In the genomic region with DNA sequence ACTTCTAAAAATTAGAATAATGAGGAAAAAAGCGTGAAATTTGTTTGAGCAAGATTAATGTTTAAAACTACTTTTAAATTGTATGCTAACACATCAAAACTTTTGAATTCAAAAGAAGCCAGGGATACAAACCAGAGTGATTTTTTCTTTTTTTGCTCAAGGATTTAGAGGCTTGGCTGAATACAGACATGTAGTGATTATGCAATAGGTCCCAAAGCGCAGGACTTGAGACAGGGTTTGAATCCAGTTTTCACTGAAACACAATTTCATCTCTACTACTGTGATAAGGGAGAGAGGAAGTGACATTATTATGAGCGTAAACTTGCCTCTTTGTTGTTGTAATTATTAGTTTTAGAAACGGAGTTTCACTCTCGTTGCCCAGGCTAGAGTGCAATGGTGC, we compare ENCODE assay signal across 2 cellular contexts.
TF ChIP-seq lines count a peak whose summit lies in the region.

No MANE protein-coding gene starts in this region.

TF ChIP-seq in HepG2, 621 proteins besides CTCF, POLR2A, EP300 and RAD21:
- TF ChIP-seq ZNF280B (CRISPR knock-in tag; IDR thresholded peaks at IDR 0.05; ENCODE audit: borderline replicate concordance) (no peak), ZNF256 (CRISPR knock-in tag; conservative IDR thresholded peaks at IDR 0.05) (no peak), ZFP41 (CRISPR knock-in tag; IDR thresholded peaks at IDR 0.05; ENCODE audit: borderline replicate concordance) (no peak), CEBPG (CRISPR knock-in tag; IDR thresholded peaks at IDR 0.05) (peak; percentile 48; the same call in 1 of the 2 replicates), CEBPB (IDR thresholded peaks at IDR 0.05; ENCODE audit: borderline replicate concordance, low read depth, low read length) (peak; percentile 91)

TF ChIP-seq in K562, 482 proteins besides CTCF, POLR2A, EP300 and RAD21:
- no peak for TF ChIP-seq ZNF184 (CRISPR knock-in tag; IDR thresholded peaks at IDR 0.05)
- no peak for TF ChIP-seq TBL1XR1 (IDR thresholded peaks at IDR 0.05; ENCODE audit: low read length in 2 of 2)
- no peak for TF ChIP-seq BRD9 (IDR thresholded peaks at IDR 0.05; ENCODE audit: low read depth, partially characterized antibody)
- TF ChIP-seq SRSF3 (IDR thresholded peaks at IDR 0.05; ENCODE audit: insufficient read depth, low read length), result no peak
- TF ChIP-seq CEBPG (CRISPR knock-in tag; IDR thresholded peaks at IDR 0.05), result no peak
- peak; percentile 61 to 97 for TF ChIP-seq CEBPG (tag; conservative IDR thresholded peaks at IDR 0.05 in 1 of 2, IDR thresholded peaks at IDR 0.05 in 1 of 2)
- no peak for TF ChIP-seq MXI1 (IDR thresholded peaks at IDR 0.05; ENCODE audit: low read depth, low read length)
- TF ChIP-seq HDAC1 (IDR thresholded peaks at IDR 0.05), result no peak
- TF ChIP-seq ATF3 (IDR thresholded peaks at IDR 0.05), result peak; percentile 18; the same call in 1 of the 2 replicates
- TF ChIP-seq ATF3 (CRISPR knock-in tag; conservative IDR thresholded peaks at IDR 0.05), result no peak
- TF ChIP-seq ZNF408 (CRISPR knock-in tag; IDR thresholded peaks at IDR 0.05; ENCODE audit: low read depth), result no peak
- no peak for TF ChIP-seq KLF16 (IDR thresholded peaks at IDR 0.05)
- no peak for TF ChIP-seq C11orf30 (IDR thresholded peaks at IDR 0.05; ENCODE audit: low read depth)
- TF ChIP-seq KAT8 (IDR thresholded peaks at IDR 0.05; ENCODE audit: low read depth), result no peak
- TF ChIP-seq PML (IDR thresholded peaks at IDR 0.05; ENCODE audit: low read length), result no peak
- TF ChIP-seq NFYB (IDR thresholded peaks at IDR 0.05; ENCODE audit: extremely low read depth, insufficient read length), result no peak
- TF ChIP-seq, protein P1, sequence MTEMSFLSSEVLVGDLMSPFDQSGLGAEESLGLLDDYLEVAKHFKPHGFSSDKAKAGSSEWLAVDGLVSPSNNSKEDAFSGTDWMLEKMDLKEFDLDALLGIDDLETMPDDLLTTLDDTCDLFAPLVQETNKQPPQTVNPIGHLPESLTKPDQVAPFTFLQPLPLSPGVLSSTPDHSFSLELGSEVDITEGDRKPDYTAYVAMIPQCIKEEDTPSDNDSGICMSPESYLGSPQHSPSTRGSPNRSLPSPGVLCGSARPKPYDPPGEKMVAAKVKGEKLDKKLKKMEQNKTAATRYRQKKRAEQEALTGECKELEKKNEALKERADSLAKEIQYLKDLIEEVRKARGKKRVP (CRISPR knock-in tag; IDR thresholded peaks at IDR 0.05), result no peak
- peak; percentile 21; the same call in 1 of the 2 replicates for TF ChIP-seq IRF9 (tag; IDR thresholded peaks at IDR 0.05)
- TF ChIP-seq E2F3 (CRISPR knock-in tag; IDR thresholded peaks at IDR 0.05), result no peak
- TF ChIP-seq CEBPB (tag; IDR thresholded peaks at IDR 0.05), result peak; percentile 91
- no peak for TF ChIP-seq MCM3 (IDR thresholded peaks at IDR 0.05)
- TF ChIP-seq KLF1 (tag; IDR thresholded peaks at IDR 0.05), result no peak
- TF ChIP-seq ZNF436 (CRISPR knock-in tag; IDR thresholded peaks at IDR 0.05), result no peak
- TF ChIP-seq SIX5 (IDR thresholded peaks at IDR 0.05; ENCODE audit: borderline replicate concordance in 1 of 2, insufficient read depth in 1 of 2, low read depth in 1 of 2, low read length in 2 of 2), result no peak
- TF ChIP-seq, protein P2, sequence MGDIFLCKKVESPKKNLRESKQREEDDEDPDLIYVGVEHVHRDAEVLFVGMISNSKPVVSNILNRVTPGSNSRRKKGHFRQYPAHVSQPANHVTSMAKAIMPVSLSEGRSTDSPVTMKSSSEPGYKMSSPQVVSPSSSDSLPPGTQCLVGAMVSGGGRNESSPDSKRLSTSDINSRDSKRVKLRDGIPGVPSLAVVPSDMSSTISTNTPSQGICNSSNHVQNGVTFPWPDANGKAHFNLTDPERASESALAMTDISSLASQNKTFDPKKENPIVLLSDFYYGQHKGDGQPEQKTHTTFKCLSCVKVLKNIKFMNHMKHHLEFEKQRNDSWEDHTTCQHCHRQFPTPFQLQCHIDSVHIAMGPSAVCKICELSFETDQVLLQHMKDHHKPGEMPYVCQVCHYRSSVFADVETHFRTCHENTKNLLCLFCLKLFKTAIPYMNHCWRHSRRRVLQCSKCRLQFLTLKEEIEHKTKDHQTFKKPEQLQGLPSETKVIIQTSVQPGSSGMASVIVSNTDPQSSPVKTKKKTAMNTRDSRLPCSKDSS (IDR thresholded peaks at IDR 0.05; ENCODE audit: low read depth, partially characterized antibody), result no peak
- TF ChIP-seq ZNF174 (CRISPR knock-in tag; IDR thresholded peaks at IDR 0.05), result no peak
- TF ChIP-seq TEAD4 (IDR thresholded peaks at IDR 0.05; ENCODE audit: low read length), result no peak
- TF ChIP-seq TEAD4 (CRISPR knock-in tag; IDR thresholded peaks at IDR 0.05; ENCODE audit: borderline replicate concordance), result no peak
- TF ChIP-seq ASH1L (IDR thresholded peaks at IDR 0.05; ENCODE audit: borderline replicate concordance, low read depth, partially characterized antibody), result no peak
- TF ChIP-seq EP400 (IDR thresholded peaks at IDR 0.05), result no peak
